20 cellular contexts compared by ENCODE assay signal in genomic region chr11:61874460-61874809, GRCh38. TPM values are rescaled to one million over a fixed set of nuclear protein-coding genes. Genes with fewer than 3 reads are reported as not detected.
DNase-seq lines count a peak whose midpoint lies in the region; TF ChIP-seq lines count a peak whose summit lies in the region.
"Had no signal": no experiment of that assay in that cellular context is flagged by ENCODE, and none has a peak within 500 bp of the region (broad histone marks: within the 10 kb centered on the region; RNA-seq: fewer than 3 reads in every experiment).

No MANE protein-coding gene starts in this region.

- peaks cover 17% of the 10 kb centered on the region for H3K4me1 Mint-ChIP-seq in neural progenitor cell

- H3K79me2 ChIP-seq in parathyroid adenoma (no peaks in the 10 kb centered on the region), neural progenitor cell (ENCODE audit: low read depth) (no peaks in the 10 kb centered on the region)
- H3K79me2 ChIP-seq: hepatocyte had no signal

- H3K27me3 ChIP-seq in ascending aorta (no peaks in the 10 kb centered on the region), left ventricle myocardium inferior (ENCODE audit: low read depth) (no peaks in the 10 kb centered on the region), parathyroid adenoma (ENCODE audit: control insufficient read depth, insufficient read depth, low read length) (no peaks in the 10 kb centered on the region), neural progenitor cell (peaks cover 14% of the 10 kb centered on the region)
- H3K27me3 ChIP-seq: breast epithelium, hepatocyte had no signal

- H3K4me3 ChIP-seq in ascending aorta (no peak overlapping the region), left ventricle myocardium inferior (no peak overlapping the region), parathyroid adenoma (ENCODE audit: low read depth, low read length) (no peak overlapping the region), neural progenitor cell (no peak overlapping the region)
- H3K4me3 ChIP-seq: breast epithelium, hepatocyte had no signal

- no peak overlapping the region for H2AFZ ChIP-seq in parathyroid adenoma
- no peak overlapping the region for H2AFZ ChIP-seq in neural progenitor cell (replicated peaks)
- H2AFZ ChIP-seq: hepatocyte had no signal

- H3K4me1 ChIP-seq in ascending aorta: peaks cover 0 to 13% of the 10 kb centered on the region in 2 donors
- peaks cover 87% of the 10 kb centered on the region for H3K4me1 ChIP-seq in left ventricle myocardium inferior
- H3K4me1 ChIP-seq in parathyroid adenoma: no peaks in the 10 kb centered on the region
- peaks cover 7% of the 10 kb centered on the region for H3K4me1 ChIP-seq in neural progenitor cell
- H3K4me1 ChIP-seq: breast epithelium had no signal

- TF ChIP-seq CTCF in ascending aorta (IDR thresholded peaks at IDR 0.05): no peak
- TF ChIP-seq CTCF in left ventricle myocardium inferior (IDR thresholded peaks at IDR 0.05; ENCODE audit: borderline replicate concordance): no peak
- TF ChIP-seq CTCF in parathyroid adenoma (IDR thresholded peaks at IDR 0.05): no peak
- no peak for TF ChIP-seq CTCF in neural progenitor cell (IDR thresholded peaks at IDR 0.05)

- no peak overlapping the region for H3K4me2 ChIP-seq in parathyroid adenoma (ENCODE audit: low read length)
- H3K4me2 ChIP-seq in neural progenitor cell: no peak overlapping the region
- H3K4me2 ChIP-seq: hepatocyte had no signal

- peaks cover 9% of the 10 kb centered on the region for H3F3A ChIP-seq in neural progenitor cell (ENCODE audit: low read depth)

- H3K27me3 Mint-ChIP-seq in neural progenitor cell (ENCODE audit: insufficient read depth, low read depth): peaks cover 5% of the 10 kb centered on the region

- H3K36me3 ChIP-seq in ascending aorta (peaks cover 29 to 63% of the 10 kb centered on the region in 2 donors), left ventricle myocardium inferior (peaks cover 50% of the 10 kb centered on the region), parathyroid adenoma (ENCODE audit: control insufficient read depth, insufficient read depth, low read length) (no peaks in the 10 kb centered on the region), neural progenitor cell (no peaks in the 10 kb centered on the region)
- H3K36me3 ChIP-seq: breast epithelium had no signal

- H3K9me3 ChIP-seq in ascending aorta: no peaks in the 10 kb centered on the region
- H3K9me3 ChIP-seq in left ventricle myocardium inferior (replicated peaks): no peaks in the 10 kb centered on the region
- no peaks in the 10 kb centered on the region for H3K9me3 ChIP-seq in parathyroid adenoma (ENCODE audit: control insufficient read depth, low read length)
- H3K9me3 ChIP-seq in neural progenitor cell (ENCODE audit: low read depth): no peaks in the 10 kb centered on the region
- H3K9me3 ChIP-seq: breast epithelium had no signal

- DNase-seq in DMS79 (lab: John Stamatoyannopoulos, UW) (peak; percentile 7), ascending aorta (ENCODE audit: low spot score in 2 of 2) (no peak), left ventricle myocardium inferior (peak; percentile 72), neural progenitor cell (ENCODE audit: low spot score) (no peak), HK-2 (ENCODE audit: unreplicated experiment) (no peak)
- no peak for DNase-seq in stimulated activated CD4-positive, alpha-beta T cell treated with anti-CD3 and anti-CD28 coated beads, Interleukin-2, amount 100 ng/mL, for 48 hours
- DNase-seq in activated CD4-positive, alpha-beta T cell treated with anti-CD3 and anti-CD28 coated beads, Interleukin-2, amount 50 U/mL, for 4 hours: no peak
- DNase-seq: activated CD4-positive, alpha-beta memory T cell treated with anti-CD3 and anti-CD28 coated beads, Interleukin-2, amount 10 ng/mL, durations not matched to agents 7 days and 5 days; H7; immature natural killer cell; MM.1S; NCI-H1436; NCI-H526; stimulated activated CD4-positive, alpha-beta T cell treated with anti-CD3 and anti-CD28 coated beads, Interleukin-12 subunit alpha, Interleukin-12 subunit beta, amount 100 ng/mL, for 4 hours; stimulated activated naive CD8-positive, alpha-beta T cell treated with anti-CD3 and anti-CD28 coated beads, Interleukin-15, amount 100 ng/mL, for 72 hours had no signal

- no peak overlapping the region for H3K27ac Mint-ChIP-seq in neural progenitor cell
- H3K27ac Mint-ChIP-seq: activated CD4-positive, alpha-beta memory T cell treated with anti-CD3 and anti-CD28 coated beads, Interleukin-2, amount 10 ng/mL, durations not matched to agents 7 days and 5 days; CD14-positive monocyte; type B pancreatic cell had no signal

- H3K4me3 Mint-ChIP-seq in neural progenitor cell: no peak overlapping the region
- H3K4me3 Mint-ChIP-seq: activated CD4-positive, alpha-beta memory T cell treated with anti-CD3 and anti-CD28 coated beads, Interleukin-2, amount 10 ng/mL, durations not matched to agents 7 days and 5 days; CD14-positive monocyte; immature natural killer cell; stimulated activated naive CD8-positive, alpha-beta T cell treated with anti-CD3 and anti-CD28 coated beads, Interleukin-15, amount 100 ng/mL, for 72 hours; type B pancreatic cell had no signal

- H3K9ac ChIP-seq in parathyroid adenoma (no peak overlapping the region), neural progenitor cell (no peak overlapping the region)

- no peaks in the 10 kb centered on the region for H3K36me3 Mint-ChIP-seq in neural progenitor cell
- H3K36me3 Mint-ChIP-seq: CD14-positive monocyte, immature natural killer cell, type B pancreatic cell had no signal

- no peaks in the 10 kb centered on the region for H3K9me3 Mint-ChIP-seq in neural progenitor cell
- H3K9me3 Mint-ChIP-seq: activated CD4-positive, alpha-beta memory T cell treated with anti-CD3 and anti-CD28 coated beads, Interleukin-2, amount 10 ng/mL, durations not matched to agents 7 days and 5 days; CD14-positive monocyte; immature natural killer cell; stimulated activated naive CD8-positive, alpha-beta T cell treated with anti-CD3 and anti-CD28 coated beads, Interleukin-15, amount 100 ng/mL, for 72 hours; type B pancreatic cell had no signal

- H3K27ac ChIP-seq in ascending aorta (peak overlapping the region; percentile 27 to 37), left ventricle myocardium inferior (replicated peaks) (peak overlapping the region; percentile 89), parathyroid adenoma (peak overlapping the region; percentile 44), neural progenitor cell (no peak overlapping the region)
- H3K27ac ChIP-seq: breast epithelium, hepatocyte had no signal

- H4K20me1 ChIP-seq in neural progenitor cell (ENCODE audit: low read depth): peaks cover 7% of the 10 kb centered on the region

- intact Hi-C loops in ascending aorta (cut with DNase I) (loop anchor here (5.0 kb wide), 1 partner anchor 77 kb away; no protein-coding TSS in a partner anchor), left ventricle myocardium inferior (cut with micrococcal nuclease) (no loop called here)

RNA-seq across cellular contexts. Expression of gene FADS3, which starts 16.9 kb away (rescaled TPM):
- total RNA-seq in ascending aorta (191 TPM), left ventricle myocardium inferior (65.5 TPM), neural progenitor cell (ENCODE audit: low replicate concordance) (10.1 and 28.7 TPM in 2 replicates)

RNA-seq across cellular contexts. Expression of gene RAB3IL1, which starts 42.9 kb away (rescaled TPM):
- total RNA-seq in ascending aorta (23.2 TPM), left ventricle myocardium inferior (9.5 TPM), neural progenitor cell (ENCODE audit: low replicate concordance) (1.4 TPM in 2 replicates)
- total RNA-seq: activated CD4-positive, alpha-beta memory T cell treated with anti-CD3 and anti-CD28 coated beads, Interleukin-2, amount 10 ng/mL, durations not matched to agents 7 days and 5 days had no signal

RNA-seq across cellular contexts. Expression of gene FADS2, which starts 46.3 kb away (rescaled TPM):
- total RNA-seq in ascending aorta (37.6 TPM), left ventricle myocardium inferior (25.7 TPM), neural progenitor cell (ENCODE audit: low replicate concordance) (233 and 407 TPM in 2 replicates)

RNA-seq across cellular contexts. Expression of gene FADS1, which starts 57.6 kb away (rescaled TPM):
- total RNA-seq in ascending aorta (47.1 TPM), left ventricle myocardium inferior (24.1 TPM), neural progenitor cell (ENCODE audit: low replicate concordance) (163 and 184 TPM in 2 replicates)

Comparison
In these comparisons a context has a peak if more than half of its experiments do, and no peak if none do; other contexts are left out.
1. DNase-seq: peak in DMS79 (single experiment) and left ventricle myocardium inferior (single experiment); none in ascending aorta (0 of 2), neural progenitor cell (single experiment), HK-2 (single experiment), stimulated activated CD4-positive, alpha-beta T cell treated with anti-CD3 and anti-CD28 coated beads, Interleukin-2, amount 100 ng/mL, for 48 hours (0 of 2) and activated CD4-positive, alpha-beta T cell treated with anti-CD3 and anti-CD28 coated beads, Interleukin-2, amount 50 U/mL, for 4 hours (0 of 2).